26 cellular contexts compared by ENCODE assay signal in the genomic region with DNA sequence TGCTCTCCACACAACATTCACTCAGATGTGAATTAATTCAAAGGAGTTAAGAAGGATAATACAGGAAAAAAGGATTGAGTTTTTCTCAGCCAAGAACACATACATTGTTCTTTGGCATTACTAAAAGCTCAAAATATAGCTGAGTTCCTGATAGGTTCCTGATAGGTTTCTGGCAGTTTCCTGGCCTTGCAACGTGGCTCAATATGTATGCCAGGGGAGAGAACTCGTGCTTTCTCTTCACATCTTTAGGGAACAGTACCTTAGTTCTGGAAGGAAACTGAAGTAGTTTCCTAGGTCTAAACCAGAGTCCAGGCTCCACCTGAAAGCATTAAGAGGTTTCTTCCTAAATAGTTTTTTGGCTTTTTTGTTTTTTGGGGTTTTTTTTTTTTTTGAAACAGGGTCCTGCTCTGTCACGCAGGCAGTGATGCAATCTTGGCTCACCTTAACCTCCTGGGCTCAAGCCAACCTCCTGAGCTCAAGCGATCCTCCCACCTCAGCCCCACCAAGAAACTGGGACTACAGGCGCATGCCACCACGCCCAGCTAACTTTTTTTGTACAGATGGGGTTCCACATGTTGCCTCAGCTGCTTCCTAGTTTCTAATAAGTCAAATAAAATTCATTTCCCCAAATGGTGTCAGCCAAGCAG. TPM values are rescaled to one million over a fixed set of nuclear protein-coding genes. Genes with fewer than 3 reads are reported as not detected.
DNase-seq lines count a peak whose midpoint lies in the region; ATAC-seq, FAIRE-seq and TF ChIP-seq lines count a peak whose summit lies in the region.
"Had no signal": no experiment of that assay in that cellular context is flagged by ENCODE, and none has a peak within 500 bp of the region (broad histone marks: within the 10 kb centered on the region; RNA-seq: fewer than 3 reads in every experiment).

No MANE protein-coding gene starts in this region.

- no peak overlapping the region for H2AFZ ChIP-seq in K562 (ENCODE audit: low read depth, low read length)

- FAIRE-seq in K562 (lab: Jason Lieb, UNC) = peak; percentile 15
- FAIRE-seq: GM18507, TTC549 had no signal

- no peaks in the 10 kb centered on the region for H3K9me3 ChIP-seq in K562 (replicated peaks; ENCODE audit: control insufficient read depth, insufficient read depth, low read depth, low read length)
- H3K9me3 ChIP-seq in thyroid gland = no peaks in the 10 kb centered on the region
- H3K9me3 ChIP-seq: mucosa of descending colon, tibial nerve had no signal

- no peak overlapping the region for H3K4me3 Mint-ChIP-seq in activated CD8-positive, alpha-beta T cell treated with anti-CD3 and anti-CD28 coated beads for 36 hours
- no peak overlapping the region for H3K4me3 Mint-ChIP-seq in activated CD8-positive, alpha-beta T cell treated with anti-CD3 and anti-CD28 coated beads, Interleukin-2, amount 10 ng/mL, durations not matched to agents 7 days and 5 days
- no peak overlapping the region for H3K4me3 Mint-ChIP-seq in natural killer cell treated with Interleukin-12 subunit alpha and Interleukin-12 subunit beta and Interleukin-15 and Interleukin-18, amount 100 ng/mL, for 72 hours
- H3K4me3 Mint-ChIP-seq: activated CD4-positive, alpha-beta T cell treated with anti-CD3 and anti-CD28 coated beads, Interleukin-2, amount 10 ng/mL, durations not matched to agents 7 days and 5 days had no signal

- H3K79me2 ChIP-seq in K562 (ENCODE audit: control insufficient read depth, insufficient read depth, low read length) = no peaks in the 10 kb centered on the region

- no peak overlapping the region for H3K4me3 ChIP-seq in K562
- H3K4me3 ChIP-seq in thyroid gland (replicated peaks in 1 of 3) = no peak overlapping the region
- H3K4me3 ChIP-seq: mucosa of descending colon, tibial nerve had no signal

- H4K20me1 ChIP-seq in K562 (replicated peaks; ENCODE audit: control insufficient read depth, insufficient read depth, low read length) = no peaks in the 10 kb centered on the region

- intact Hi-C loops in activated CD8-positive, alpha-beta T cell treated with anti-CD3 and anti-CD28 coated beads for 36 hours (cut with micrococcal nuclease) = no loop called here
- intact Hi-C loops in K562 (cut with micrococcal nuclease) = no loop called here
- intact Hi-C loops in thyroid gland (cut with DNase I) = no loop called here

- peaks cover 61% of the 10 kb centered on the region for H3K36me3 ChIP-seq in K562 (ENCODE audit: control insufficient read depth, insufficient read depth, low read length)
- peaks cover 9 to 14% of the 10 kb centered on the region in 2 donors for H3K36me3 ChIP-seq in thyroid gland

- H3K27me3 ChIP-seq in K562 (ENCODE audit: control insufficient read depth in 2 of 2, insufficient read depth in 2 of 2, low read length in 2 of 2) = no peaks in the 10 kb centered on the region
- no peaks in the 10 kb centered on the region for H3K27me3 ChIP-seq in foreskin keratinocyte
- no peaks in the 10 kb centered on the region for H3K27me3 ChIP-seq in thyroid gland
- H3K27me3 ChIP-seq: tibial nerve had no signal

- H3K9me1 ChIP-seq in K562 (ENCODE audit: control insufficient read depth, insufficient read depth, low read length) = no peaks in the 10 kb centered on the region

- no peak for TF ChIP-seq RAD21 in K562 (CRISPR knock-in tag; conservative IDR thresholded peaks at IDR 0.05 in 1 of 2, IDR thresholded peaks at IDR 0.05 in 1 of 2)

- no peak overlapping the region for H3K4me2 ChIP-seq in K562 (ENCODE audit: insufficient read depth, low read length)

- H3K4me1 ChIP-seq in K562 (replicated peaks in 1 of 2; ENCODE audit: control insufficient read depth in 2 of 2, insufficient read depth in 2 of 2, low read length in 2 of 2) (peaks cover 2 to 5% of the 10 kb centered on the region in 2 experiments; a peak in 2 of 5 replicates), foreskin keratinocyte (peaks cover 8% of the 10 kb centered on the region), thyroid gland (peaks cover 0 to 5% of the 10 kb centered on the region in 2 donors)
- H3K4me1 ChIP-seq: tibial nerve had no signal

- peaks cover under 1% of the 10 kb centered on the region for H3K4me1 Mint-ChIP-seq in activated CD8-positive, alpha-beta T cell treated with anti-CD3 and anti-CD28 coated beads for 36 hours (ENCODE audit: low read depth)
- no peaks in the 10 kb centered on the region for H3K4me1 Mint-ChIP-seq in activated CD8-positive, alpha-beta T cell treated with anti-CD3 and anti-CD28 coated beads, Interleukin-2, amount 10 ng/mL, durations not matched to agents 7 days and 5 days (ENCODE audit: low read depth)
- no peaks in the 10 kb centered on the region for H3K4me1 Mint-ChIP-seq in natural killer cell treated with Interleukin-12 subunit alpha and Interleukin-12 subunit beta and Interleukin-15 and Interleukin-18, amount 100 ng/mL, for 72 hours (ENCODE audit: low read depth in 2 of 2)
- H3K4me1 Mint-ChIP-seq: activated CD4-positive, alpha-beta T cell treated with anti-CD3 and anti-CD28 coated beads, Interleukin-2, amount 10 ng/mL, durations not matched to agents 7 days and 5 days had no signal

- H3K27me3 Mint-ChIP-seq in activated CD8-positive, alpha-beta T cell treated with anti-CD3 and anti-CD28 coated beads for 36 hours = no peaks in the 10 kb centered on the region
- no peaks in the 10 kb centered on the region for H3K27me3 Mint-ChIP-seq in activated CD8-positive, alpha-beta T cell treated with anti-CD3 and anti-CD28 coated beads, Interleukin-2, amount 10 ng/mL, durations not matched to agents 7 days and 5 days (ENCODE audit: low read depth)
- no peaks in the 10 kb centered on the region for H3K27me3 Mint-ChIP-seq in natural killer cell treated with Interleukin-12 subunit alpha and Interleukin-12 subunit beta and Interleukin-15 and Interleukin-18, amount 100 ng/mL, for 72 hours
- H3K27me3 Mint-ChIP-seq: activated CD4-positive, alpha-beta T cell treated with anti-CD3 and anti-CD28 coated beads, Interleukin-2, amount 10 ng/mL, durations not matched to agents 7 days and 5 days had no signal

- no peak for TF ChIP-seq POLR2A in K562 (conservative IDR thresholded peaks at IDR 0.05)
- TF ChIP-seq POLR2A in thyroid gland (IDR thresholded peaks at IDR 0.05) = no peak

- TF ChIP-seq EP300 in K562 (IDR thresholded peaks at IDR 0.05; ENCODE audit: low read length) = no peak

- POLR2A ChIA-PET in activated CD8-positive, alpha-beta T cell treated with anti-CD3 and anti-CD28 coated beads for 36 hours (lab: Charles Lee) = no interaction called here
- POLR2A ChIA-PET in activated CD8-positive, alpha-beta T cell treated with anti-CD3 and anti-CD28 coated beads, Interleukin-2, amount 10 ng/mL, durations not matched to agents 7 days and 5 days (lab: Charles Lee) = interaction anchor here (1.0 kb wide), 1 partner anchor 42 kb away, joined by 3 read pairs; no protein-coding TSS in a partner anchor
- POLR2A ChIA-PET in K562 (lab: Yijun Ruan, JAX) = interaction anchor here (0.6 to 2.4 kb wide), 7 partner anchors 9 to 1476 kb away, joined by 3 to 7 read pairs (median 4); partner anchors contain the start of gene ESCO1

- 22% methylated on average over 6 of the region's 6 CpGs for WGBS in K562 (ENCODE audit: insufficient coverage, low coverage, missing lambda C conversion rate)
- 79 to 83% methylated on average over 6 of the region's 6 CpGs for WGBS in thyroid gland, 2 donors

- ATAC-seq in activated CD8-positive, alpha-beta T cell treated with anti-CD3 and anti-CD28 coated beads for 36 hours = no peak
- no peak for ATAC-seq in activated CD8-positive, alpha-beta T cell treated with anti-CD3 and anti-CD28 coated beads, Interleukin-2, amount 10 ng/mL, durations not matched to agents 7 days and 5 days
- ATAC-seq in K562 (peak; percentile 89), foreskin keratinocyte (peak; percentile 60)
- no peak for ATAC-seq in natural killer cell treated with Interleukin-12 subunit alpha and Interleukin-12 subunit beta and Interleukin-15 and Interleukin-18, amount 100 ng/mL, for 72 hours
- ATAC-seq: left colon; mucosa of descending colon; stimulated activated naive CD8-positive, alpha-beta T cell treated with anti-CD3 and anti-CD28 coated beads, Interleukin-15, Interleukin-2, amounts not matched to agents 100 U/mL and 50 U/mL, for 24 hours had no signal

- H3K36me3 Mint-ChIP-seq in activated CD8-positive, alpha-beta T cell treated with anti-CD3 and anti-CD28 coated beads for 36 hours (ENCODE audit: low read depth) = peaks cover 25% of the 10 kb centered on the region
- peaks cover 30% of the 10 kb centered on the region for H3K36me3 Mint-ChIP-seq in activated CD8-positive, alpha-beta T cell treated with anti-CD3 and anti-CD28 coated beads, Interleukin-2, amount 10 ng/mL, durations not matched to agents 7 days and 5 days (ENCODE audit: low read depth)
- H3K36me3 Mint-ChIP-seq in natural killer cell treated with Interleukin-12 subunit alpha and Interleukin-12 subunit beta and Interleukin-15 and Interleukin-18, amount 100 ng/mL, for 72 hours = peaks cover 3% of the 10 kb centered on the region

- in situ Hi-C loops in K562 (cut with MboI) = no loop called here

- H3K27ac ChIP-seq in K562 (ENCODE audit: extremely low read depth, low read depth, low read length) (peak overlapping the region; percentile 51), foreskin keratinocyte (peak overlapping the region; percentile 21), thyroid gland (no peak overlapping the region)
- H3K27ac ChIP-seq: tibial nerve had no signal

- TF ChIP-seq CTCF in activated CD8-positive, alpha-beta T cell treated with anti-CD3 and anti-CD28 coated beads for 36 hours (IDR thresholded peaks at IDR 0.05) = no peak
- TF ChIP-seq CTCF in K562 (IDR thresholded peaks at IDR 0.05 in 2 of 3, conservative IDR thresholded peaks at IDR 0.05 in 1 of 3; ENCODE audit: insufficient read depth in 2 of 3, low read depth in 1 of 3, low read length in 3 of 3) (no peak), foreskin keratinocyte (conservative IDR thresholded peaks at IDR 0.05) (no peak), thyroid gland (IDR thresholded peaks at IDR 0.05) (no peak)

- H3K9ac ChIP-seq in K562 (ENCODE audit: insufficient read depth in 1 of 2, low read depth in 2 of 2, low read length in 2 of 2) = no peak overlapping the region

- peak overlapping the region; percentile 20 for H3K27ac Mint-ChIP-seq in activated CD8-positive, alpha-beta T cell treated with anti-CD3 and anti-CD28 coated beads for 36 hours
- no peak overlapping the region for H3K27ac Mint-ChIP-seq in activated CD8-positive, alpha-beta T cell treated with anti-CD3 and anti-CD28 coated beads, Interleukin-2, amount 10 ng/mL, durations not matched to agents 7 days and 5 days
- H3K27ac Mint-ChIP-seq in natural killer cell treated with Interleukin-12 subunit alpha and Interleukin-12 subunit beta and Interleukin-15 and Interleukin-18, amount 100 ng/mL, for 72 hours = no peak overlapping the region
- H3K27ac Mint-ChIP-seq: activated CD4-positive, alpha-beta T cell treated with anti-CD3 and anti-CD28 coated beads, Interleukin-2, amount 10 ng/mL, durations not matched to agents 7 days and 5 days had no signal

- CTCF ChIA-PET in activated CD8-positive, alpha-beta T cell treated with anti-CD3 and anti-CD28 coated beads for 36 hours (lab: Charles Lee) = interaction anchor here (1.5 kb wide), 1 partner anchor 377 kb away, joined by 3 read pairs; no protein-coding TSS in a partner anchor
- CTCF ChIA-PET in activated CD8-positive, alpha-beta T cell treated with anti-CD3 and anti-CD28 coated beads, Interleukin-2, amount 10 ng/mL, durations not matched to agents 7 days and 5 days (lab: Charles Lee) = interaction anchor here (1.2 to 1.7 kb wide), 2 partner anchors 43 kb away, joined by 4 to 7 read pairs; partner anchors contain the start of gene ESCO1
- CTCF ChIA-PET in K562 (lab: Yijun Ruan, JAX; ENCODE audit: low intra/inter-chr PET ratio) = no interaction called here

- H3K9me3 Mint-ChIP-seq in activated CD8-positive, alpha-beta T cell treated with anti-CD3 and anti-CD28 coated beads for 36 hours = no peaks in the 10 kb centered on the region
- H3K9me3 Mint-ChIP-seq in activated CD8-positive, alpha-beta T cell treated with anti-CD3 and anti-CD28 coated beads, Interleukin-2, amount 10 ng/mL, durations not matched to agents 7 days and 5 days (ENCODE audit: insufficient read depth) = no peaks in the 10 kb centered on the region
- no peaks in the 10 kb centered on the region for H3K9me3 Mint-ChIP-seq in natural killer cell treated with Interleukin-12 subunit alpha and Interleukin-12 subunit beta and Interleukin-15 and Interleukin-18, amount 100 ng/mL, for 72 hours
- H3K9me3 Mint-ChIP-seq: activated CD4-positive, alpha-beta T cell treated with anti-CD3 and anti-CD28 coated beads, Interleukin-2, amount 10 ng/mL, durations not matched to agents 7 days and 5 days had no signal

- BruUV-seq in K562 (replicated peaks; lab: Mats Ljungman, UMichigan) = no TSS peak

- no peak for DNase-seq in activated CD8-positive, alpha-beta T cell treated with anti-CD3 and anti-CD28 coated beads for 36 hours
- no peak for DNase-seq in activated CD8-positive, alpha-beta T cell treated with anti-CD3 and anti-CD28 coated beads, Interleukin-2, amount 10 ng/mL, durations not matched to agents 7 days and 5 days
- DNase-seq in K562 (ENCODE audit: extremely low read depth in 1 of 4, low spot score in 3 of 4) (peak in 1 of 4 experiments; percentile 55), foreskin keratinocyte (peak; percentile 16 to 62), thyroid gland (peak; percentile 52 to 61), COLO829 (ENCODE audit: low spot score) (no peak), Kasumi-1 (lab: John Stamatoyannopoulos, UW) (no peak)
- no peak for DNase-seq in natural killer cell treated with Interleukin-12 subunit alpha and Interleukin-12 subunit beta and Interleukin-15 and Interleukin-18, amount 100 ng/mL, for 72 hours (ENCODE audit: low spot score)
- DNase-seq: 8988T; activated CD4-positive, alpha-beta T cell treated with anti-CD3 and anti-CD28 coated beads, Interleukin-2, amount 10 ng/mL, durations not matched to agents 7 days and 5 days; activated CD8-positive, alpha-beta memory T cell treated with anti-CD3 and anti-CD28 coated beads, Interleukin-2, amount 50 U/mL, for 48 hours; activated effector memory CD4-positive, alpha-beta T cell treated with anti-CD3 and anti-CD28 coated beads, Interleukin-2, amount 50 U/mL, for 16 hours; Calu3; EL; left colon; mucosa of descending colon; NCI-H1436; NCI-H2171; NCI-H69; SHP77; small intestine; stimulated activated CD4-positive, alpha-beta T cell treated with anti-CD3 and anti-CD28 coated beads, Interleukin-2, amount 100 ng/mL, for 48 hours; stimulated activated naive CD8-positive, alpha-beta T cell treated with anti-CD3 and anti-CD28 coated beads, Interleukin-15, Interleukin-2, amounts not matched to agents 100 U/mL and 50 U/mL, for 24 hours had no signal

RNA-seq across cellular contexts. Expression of gene ESCO1, which starts 42.8 kb away (rescaled TPM):
- 10 to 100 TPM; 21.8 to 23.1 TPM for total RNA-seq in activated CD8-positive, alpha-beta T cell treated with anti-CD3 and anti-CD28 coated beads for 36 hours
- total RNA-seq in activated CD8-positive, alpha-beta T cell treated with anti-CD3 and anti-CD28 coated beads, Interleukin-2, amount 10 ng/mL, durations not matched to agents 7 days and 5 days = 10 to 100 TPM; 18.1 to 20.5 TPM
- 13.8 and 37.5 TPM in 2 replicates for total RNA-seq in K562 (2011; cell fraction: chromatin; rRNA removed; ENCODE audit: low replicate concordance)
- 11.3 and 14.6 TPM in 2 replicates for total RNA-seq in K562 (2011; cell fraction: nucleolus; rRNA removed)
- 17.2 and 25.9 TPM in 2 replicates for total RNA-seq in K562 (2011; cell fraction: nucleoplasm; rRNA removed)
- total RNA-seq in K562 (2014; rRNA removed) (17.1 and 19.8 TPM in 2 replicates), K562 (2014; rRNA removed; fragmentation: Illumina TruSeq; extraction: Trizol) (29.9 and 34.5 TPM in 2 replicates), K562 (2015; rRNA removed; fragmentation: Illumina TruSeq; extraction: Trizol) (26.7 and 31.3 TPM in 2 replicates), K562 (2021) (19.6 TPM in 2 replicates), foreskin keratinocyte (14.9 and 15.1 TPM in 2 replicates), thyroid gland (10 to 100 TPM; 24.6 to 38.3 (median 31.3) TPM)
- polyA plus RNA-seq in K562 (2011; rRNA removed) (12.4 and 15.0 TPM in 2 replicates), K562 (2014; fragmentation: Illumina TruSeq; extraction: Trizol) (20.5 and 24.1 TPM in 2 replicates), K562 (2014; fragmentation: Nextera tagmentation; extraction: Ambion mirVana) (10 to 100 TPM; 15.6 to 22.6 TPM), K562 (2014; rRNA removed) (15.7 and 16.7 TPM in 2 replicates), foreskin keratinocyte (7.0 and 7.6 TPM in 2 replicates)
- polyA plus RNA-seq in K562 (2011; cell fraction: cytosol; rRNA removed) = 2.7 and 5.3 TPM in 2 replicates
- 9.9 and 11.7 TPM in 2 replicates for polyA plus RNA-seq in K562 (2011; cell fraction: nucleus; rRNA removed)
- 14.2 and 18.1 TPM in 2 replicates for polyA plus RNA-seq in K562 (2012)
- 20.8 and 29.1 TPM in 2 replicates for polyA minus RNA-seq in K562 (2011; rRNA and poly(A)+ RNA removed)
- 12.1 and 12.5 TPM in 2 replicates for polyA minus RNA-seq in K562 (2011; cell fraction: cytosol; rRNA and poly(A)+ RNA removed)
- 8.5 and 18.5 TPM in 2 replicates for polyA minus RNA-seq in K562 (2011; cell fraction: nucleus; rRNA and poly(A)+ RNA removed)
- total RNA-seq in natural killer cell treated with Interleukin-12 subunit alpha and Interleukin-12 subunit beta and Interleukin-15 and Interleukin-18, amount 100 ng/mL, for 72 hours = 10 to 100 TPM; 20.7 to 29.6 TPM

RNA-seq across cellular contexts. Expression of gene SNRPD1, which starts 54.4 kb away (rescaled TPM):
- total RNA-seq in activated CD8-positive, alpha-beta T cell treated with anti-CD3 and anti-CD28 coated beads for 36 hours = 100 to 1,000 TPM; 148 to 159 TPM
- 100 to 1,000 TPM; 102 to 114 TPM for total RNA-seq in activated CD8-positive, alpha-beta T cell treated with anti-CD3 and anti-CD28 coated beads, Interleukin-2, amount 10 ng/mL, durations not matched to agents 7 days and 5 days
- total RNA-seq in K562 (2011; cell fraction: chromatin; rRNA removed; ENCODE audit: low replicate concordance) = 10.6 and 18.6 TPM in 2 replicates
- 11.3 and 12.9 TPM in 2 replicates for total RNA-seq in K562 (2011; cell fraction: nucleolus; rRNA removed)
- 17.5 and 29.5 TPM in 2 replicates for total RNA-seq in K562 (2011; cell fraction: nucleoplasm; rRNA removed)
- 213 and 217 TPM in 2 replicates for total RNA-seq in K562 (2014; rRNA removed)
- total RNA-seq in K562 (2014; rRNA removed; fragmentation: Illumina TruSeq; extraction: Trizol) = 340 and 396 TPM in 2 replicates
- total RNA-seq in K562 (2015; rRNA removed; fragmentation: Illumina TruSeq; extraction: Trizol) = 296 and 350 TPM in 2 replicates
- total RNA-seq in K562 (2021) = 179 and 186 TPM in 2 replicates
- polyA plus RNA-seq in K562 (2011; rRNA removed) = 173 and 230 TPM in 2 replicates
- 34.2 and 93.4 TPM in 2 replicates for polyA plus RNA-seq in K562 (2011; cell fraction: cytosol; rRNA removed)
- 7.3 and 10.7 TPM in 2 replicates for polyA plus RNA-seq in K562 (2011; cell fraction: nucleus; rRNA removed)
- polyA plus RNA-seq in K562 (2012) = 86.4 and 150 TPM in 2 replicates
- polyA plus RNA-seq in K562 (2014; fragmentation: Illumina TruSeq; extraction: Trizol) = 231 and 284 TPM in 2 replicates
- polyA plus RNA-seq in K562 (2014; fragmentation: Nextera tagmentation; extraction: Ambion mirVana) = 1,000 to 10,000 TPM in 1 of 2 experiments, 100 to 1,000 TPM in 1; 960 to 1,063 TPM
- polyA plus RNA-seq in K562 (2014; rRNA removed) = 285 and 313 TPM in 2 replicates
- 76.9 and 95.2 TPM in 2 replicates for polyA minus RNA-seq in K562 (2011; rRNA and poly(A)+ RNA removed)
- polyA minus RNA-seq in K562 (2011; cell fraction: cytosol; rRNA and poly(A)+ RNA removed) = 45.0 and 45.5 TPM in 2 replicates
- polyA minus RNA-seq in K562 (2011; cell fraction: nucleus; rRNA and poly(A)+ RNA removed) = 7.0 and 18.4 TPM in 2 replicates
- total RNA-seq in foreskin keratinocyte = 128 and 158 TPM in 2 replicates
- polyA plus RNA-seq in foreskin keratinocyte = 203 and 266 TPM in 2 replicates
- 1 to 10 TPM; 4.1 to 8.5 (median 6.7) TPM for total RNA-seq in thyroid gland
- total RNA-seq in natural killer cell treated with Interleukin-12 subunit alpha and Interleukin-12 subunit beta and Interleukin-15 and Interleukin-18, amount 100 ng/mL, for 72 hours = 100 to 1,000 TPM in 1 of 2 donors, 10 to 100 TPM in 1; 91.2 to 158 TPM

Comparison
In these comparisons a context has a peak if more than half of its experiments do, and no peak if none do; other contexts are left out.
1. ATAC-seq: peak in K562 (single experiment) and foreskin keratinocyte (single experiment); none in activated CD8-positive, alpha-beta T cell treated with anti-CD3 and anti-CD28 coated beads for 36 hours (single experiment), activated CD8-positive, alpha-beta T cell treated with anti-CD3 and anti-CD28 coated beads, Interleukin-2, amount 10 ng/mL, durations not matched to agents 7 days and 5 days (single experiment) and natural killer cell treated with Interleukin-12 subunit alpha and Interleukin-12 subunit beta and Interleukin-15 and Interleukin-18, amount 100 ng/mL, for 72 hours (0 of 2).
2. DNase-seq: peak in foreskin keratinocyte (2 of 2) and thyroid gland (2 of 2); none in activated CD8-positive, alpha-beta T cell treated with anti-CD3 and anti-CD28 coated beads for 36 hours (single experiment), activated CD8-positive, alpha-beta T cell treated with anti-CD3 and anti-CD28 coated beads, Interleukin-2, amount 10 ng/mL, durations not matched to agents 7 days and 5 days (single experiment), COLO829 (single experiment), natural killer cell treated with Interleukin-12 subunit alpha and Interleukin-12 subunit beta and Interleukin-15 and Interleukin-18, amount 100 ng/mL, for 72 hours (single experiment) and Kasumi-1 (0 of 2).
3. H3K27ac ChIP-seq: peak in K562 (single experiment) and foreskin keratinocyte (single experiment); none in thyroid gland (0 of 3).